In the genomic region with DNA sequence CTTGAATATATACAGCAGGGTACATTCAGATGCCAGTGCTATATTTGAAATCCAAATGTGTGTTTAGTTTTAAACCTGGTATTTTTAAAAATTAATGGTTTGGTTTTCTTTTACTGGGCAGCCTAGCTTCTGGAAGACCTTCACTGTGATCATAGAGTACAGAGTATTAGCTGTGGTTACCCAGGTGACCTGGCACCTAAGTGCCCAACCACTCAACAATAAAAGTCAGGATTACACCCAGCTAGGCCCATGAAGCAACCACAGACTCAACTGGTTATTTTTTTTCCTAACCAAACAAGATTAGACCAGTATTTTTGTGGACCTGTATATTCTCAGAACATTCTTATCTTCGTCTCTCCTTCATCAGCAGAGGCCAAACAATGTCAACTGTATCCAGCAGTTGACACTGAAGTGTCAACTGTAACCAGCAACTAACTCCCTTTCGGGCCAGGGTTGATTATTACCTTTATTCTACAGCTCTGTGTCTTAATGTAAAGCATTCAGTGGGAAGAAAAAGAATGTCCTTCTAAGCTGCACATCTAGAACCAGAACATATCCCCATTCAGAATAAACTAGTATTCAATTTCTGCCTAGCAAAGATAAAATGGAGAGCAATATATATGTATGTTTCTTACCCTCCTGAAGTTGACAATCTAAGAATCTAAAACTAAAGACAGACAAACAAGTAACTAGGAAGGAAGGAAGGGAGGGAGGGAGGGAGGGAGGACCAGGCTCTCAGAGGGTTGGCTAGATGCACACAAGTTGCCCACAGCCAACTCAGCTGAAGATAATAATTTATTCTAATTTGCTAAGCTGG, we compare ENCODE assay signal across 22 cellular contexts.
DNase-seq lines count a peak whose midpoint lies in the region; ATAC-seq, FAIRE-seq and TF ChIP-seq lines count a peak whose summit lies in the region.
"Had no signal": no experiment of that assay in that cellular context is flagged by ENCODE, and none has a peak within 500 bp of the region (broad histone marks: within the 10 kb centered on the region; RNA-seq: fewer than 3 reads in every experiment).

No MANE protein-coding gene starts in this region.

- H3K4me1 Mint-ChIP-seq in T-helper 2 cell treated with Interferon-gamma antibody and Interleukin-4, amounts not matched to agents 5 μg/mL and 100 μg/mL, for 36 hours (ENCODE audit: low read depth): peaks cover 16% of the 10 kb centered on the region
- H3K4me1 Mint-ChIP-seq in stimulated activated memory B cell treated with anti-CD40 and anti-IgM and Interleukin-4, amounts not matched to agents 10 μg/mL and 1 μg/mL and 100 μg/mL, for 72 hours: no peaks in the 10 kb centered on the region
- H3K4me1 Mint-ChIP-seq: CD14-positive monocyte had no signal

- WGBS in K562 (ENCODE audit: insufficient coverage, low coverage, missing lambda C conversion rate): 0% methylated on average over 2 of the region's 2 CpGs
- 29% methylated on average over 1 of the region's 2 CpGs for WGBS in mesenchymal stem cell

- H3K4me3 ChIP-seq in K562: no peak overlapping the region
- H3K4me3 ChIP-seq in mesenchymal stem cell (ENCODE audit: insufficient read depth in 1 of 2, low read depth in 1 of 2, low read length in 2 of 2): peak overlapping the region in 1 of 2 experiments; percentile 52
- no peak overlapping the region for H3K4me3 ChIP-seq in SJCRH30
- H3K4me3 ChIP-seq: PC-9 had no signal

- peak overlapping the region; percentile 36 for H3K27ac Mint-ChIP-seq in T-helper 2 cell treated with Interferon-gamma antibody and Interleukin-4, amounts not matched to agents 5 μg/mL and 100 μg/mL, for 36 hours
- H3K27ac Mint-ChIP-seq in stimulated activated memory B cell treated with anti-CD40 and anti-IgM and Interleukin-4, amounts not matched to agents 10 μg/mL and 1 μg/mL and 100 μg/mL, for 72 hours: no peak overlapping the region
- H3K27ac Mint-ChIP-seq: CD14-positive monocyte had no signal

- H3K9me3 Mint-ChIP-seq in T-helper 2 cell treated with Interferon-gamma antibody and Interleukin-4, amounts not matched to agents 5 μg/mL and 100 μg/mL, for 36 hours: peaks cover 27% of the 10 kb centered on the region
- peaks cover 13% of the 10 kb centered on the region for H3K9me3 Mint-ChIP-seq in stimulated activated memory B cell treated with anti-CD40 and anti-IgM and Interleukin-4, amounts not matched to agents 10 μg/mL and 1 μg/mL and 100 μg/mL, for 72 hours

- TF ChIP-seq CTCF in K562 (IDR thresholded peaks at IDR 0.05 in 2 of 3, conservative IDR thresholded peaks at IDR 0.05 in 1 of 3; ENCODE audit: insufficient read depth in 2 of 3, low read depth in 1 of 3, low read length in 3 of 3): no peak

- H2BK120ac ChIP-seq in mesenchymal stem cell (ENCODE audit: low read depth, low read length): no peak overlapping the region

- BruUV-seq in K562 (replicated peaks; lab: Mats Ljungman, UMichigan): no TSS peak

- H3K18ac ChIP-seq in mesenchymal stem cell (ENCODE audit: low read depth in 1 of 2, low read length in 2 of 2): no peak overlapping the region

- CTCF ChIA-PET in K562 (lab: Yijun Ruan, JAX; ENCODE audit: low intra/inter-chr PET ratio): no interaction called here

- H3K9me3 ChIP-seq in K562 (replicated peaks; ENCODE audit: control insufficient read depth, insufficient read depth, low read depth, low read length) (no peaks in the 10 kb centered on the region; the same call in 1 of the 2 replicates), mesenchymal stem cell (ENCODE audit: control insufficient read depth, low read length) (no peaks in the 10 kb centered on the region), SJCRH30 (replicated peaks) (no peaks in the 10 kb centered on the region)

- H2BK12ac ChIP-seq in mesenchymal stem cell (ENCODE audit: low read length in 2 of 2): no peak overlapping the region

- peak; percentile 51; the same call in 1 of the 2 replicates for TF ChIP-seq EP300 in K562 (IDR thresholded peaks at IDR 0.05; ENCODE audit: low read length)

- H2AFZ ChIP-seq in K562 (ENCODE audit: low read depth, low read length) (peak overlapping the region; percentile 78), mesenchymal stem cell (ENCODE audit: low read depth, low read length) (no peak overlapping the region)
- H2AFZ ChIP-seq: PC-9 had no signal

- ATAC-seq in K562 (peak; percentile 73), GM18520 (IDR thresholded peaks at IDR 0.05; ENCODE audit: unreplicated experiment) (no peak)
- no peak for ATAC-seq in stimulated activated memory B cell treated with anti-CD40 and anti-IgM and Interleukin-4, amounts not matched to agents 10 μg/mL and 1 μg/mL and 100 μg/mL, for 72 hours
- ATAC-seq: HepG2 had no signal

- TF ChIP-seq RAD21 in K562 (CRISPR knock-in tag; conservative IDR thresholded peaks at IDR 0.05 in 1 of 2, IDR thresholded peaks at IDR 0.05 in 1 of 2): no peak

- H3K4ac ChIP-seq in mesenchymal stem cell (ENCODE audit: low read depth in 1 of 2, low read length in 2 of 2): no peak overlapping the region

- no peak overlapping the region for H2BK5ac ChIP-seq in mesenchymal stem cell (ENCODE audit: low read depth, low read length, poor library complexity, severe bottlenecking)

- H3K27me3 Mint-ChIP-seq in T-helper 2 cell treated with Interferon-gamma antibody and Interleukin-4, amounts not matched to agents 5 μg/mL and 100 μg/mL, for 36 hours (ENCODE audit: low read depth): no peaks in the 10 kb centered on the region
- no peaks in the 10 kb centered on the region for H3K27me3 Mint-ChIP-seq in stimulated activated memory B cell treated with anti-CD40 and anti-IgM and Interleukin-4, amounts not matched to agents 10 μg/mL and 1 μg/mL and 100 μg/mL, for 72 hours

- H4K8ac ChIP-seq in mesenchymal stem cell (ENCODE audit: low read length): no peak overlapping the region

- H3K4me1 ChIP-seq in K562 (replicated peaks in 1 of 2; ENCODE audit: control insufficient read depth in 2 of 2, insufficient read depth in 2 of 2, low read length in 2 of 2): peaks cover 4 to 14% of the 10 kb centered on the region in 2 experiments; a peak in 3 of 5 replicates
- no peaks in the 10 kb centered on the region for H3K4me1 ChIP-seq in mesenchymal stem cell (ENCODE audit: control insufficient read depth, insufficient read depth, low read depth, low read length)
- H3K4me1 ChIP-seq in SJCRH30: no peaks in the 10 kb centered on the region

- H4K20me1 ChIP-seq in K562 (replicated peaks; ENCODE audit: control insufficient read depth, insufficient read depth, low read length): no peaks in the 10 kb centered on the region

- peak; percentile 48 for FAIRE-seq in K562 (lab: Jason Lieb, UNC)
- FAIRE-seq: G401.6, GM19239, H1, HepG2 had no signal

- no peak overlapping the region for H3K23ac ChIP-seq in mesenchymal stem cell (ENCODE audit: low read length in 2 of 2)

- no peaks in the 10 kb centered on the region for H3K36me3 ChIP-seq in K562 (ENCODE audit: control insufficient read depth, insufficient read depth, low read length)
- H3K36me3 ChIP-seq in mesenchymal stem cell (ENCODE audit: control insufficient read depth in 1 of 2, insufficient read depth in 2 of 2, low read depth in 1 of 2, low read length in 2 of 2): no peaks in the 10 kb centered on the region
- H3K36me3 ChIP-seq in SJCRH30: no peaks in the 10 kb centered on the region

- H2AK5ac ChIP-seq in mesenchymal stem cell (ENCODE audit: low read length, severe bottlenecking): no peak overlapping the region

- H3K4me2 ChIP-seq in K562 (ENCODE audit: insufficient read depth, low read length) (peak overlapping the region; percentile 52), mesenchymal stem cell (ENCODE audit: low read length, poor library complexity, severe bottlenecking) (no peak overlapping the region)
- H3K4me2 ChIP-seq: PC-9 had no signal

- H3K27me3 ChIP-seq in K562 (ENCODE audit: control insufficient read depth in 2 of 2, insufficient read depth in 2 of 2, low read length in 2 of 2) (no peaks in the 10 kb centered on the region), mesenchymal stem cell (ENCODE audit: control insufficient read depth in 1 of 2, insufficient read depth in 1 of 2, low read length in 2 of 2) (no peaks in the 10 kb centered on the region), SJCRH30 (no peaks in the 10 kb centered on the region; the same call in 1 of the 2 replicates)

- H3K79me1 ChIP-seq in mesenchymal stem cell (replicated peaks; ENCODE audit: low read length, poor library complexity, severe bottlenecking): no peaks in the 10 kb centered on the region

- H3K27ac ChIP-seq in K562 (ENCODE audit: extremely low read depth, low read depth, low read length): peak overlapping the region; percentile 80
- H3K27ac ChIP-seq in mesenchymal stem cell (ENCODE audit: low read length, poor library complexity, severe bottlenecking): no peak overlapping the region
- no peak overlapping the region for H3K27ac ChIP-seq in SJCRH30
- H3K27ac ChIP-seq: 22Rv1, PC-9, RWPE1 had no signal

- DNase-seq in T-helper 2 cell treated with Interferon-gamma antibody and Interleukin-4, amounts not matched to agents 5 μg/mL and 100 μg/mL, for 36 hours (ENCODE audit: low spot score): no peak
- no peak for DNase-seq in T-helper 2 cell
- peak in 2 of 4 experiments; percentile 18 to 62 for DNase-seq in K562 (ENCODE audit: extremely low read depth in 1 of 4, low spot score in 3 of 4)
- DNase-seq in mesenchymal stem cell: no peak
- DNase-seq in NCI-H1436 treated with DMSO at 0.1 percent for 48 hours (lab: John Stamatoyannopoulos, UW): no peak
- DNase-seq in SJCRH30: no peak
- DNase-seq: KG1, NCI-H1417, NCI-H2029, NCI-H345, NCI-H524 treated with DMSO at 0.1 percent for 48 hours, PC-9, SIG-M5 had no signal

- H4K91ac ChIP-seq in mesenchymal stem cell (ENCODE audit: low read length): no peak overlapping the region

- POLR2A ChIA-PET in K562 (lab: Yijun Ruan, JAX): no interaction called here

- H3K9me1 ChIP-seq in K562 (ENCODE audit: control insufficient read depth, insufficient read depth, low read length): no peaks in the 10 kb centered on the region

- intact Hi-C loops in K562 (cut with micrococcal nuclease): loop anchor here (2.0 kb wide), 1 partner anchor 119 kb away; no protein-coding TSS in a partner anchor

- H3K9ac ChIP-seq in K562 (ENCODE audit: insufficient read depth in 1 of 2, low read depth in 2 of 2, low read length in 2 of 2) (peak overlapping the region in 1 of 2 experiments; percentile 15; a peak in 1 of 4 replicates), mesenchymal stem cell (ENCODE audit: low read length) (peak overlapping the region; percentile 29)

- in situ Hi-C loops in K562 (cut with MboI): no loop called here

- no peaks in the 10 kb centered on the region for H3K79me2 ChIP-seq in K562 (ENCODE audit: control insufficient read depth, insufficient read depth, low read length)

- H3K4me3 Mint-ChIP-seq in T-helper 2 cell treated with Interferon-gamma antibody and Interleukin-4, amounts not matched to agents 5 μg/mL and 100 μg/mL, for 36 hours: no peak overlapping the region
- no peak overlapping the region for H3K4me3 Mint-ChIP-seq in stimulated activated memory B cell treated with anti-CD40 and anti-IgM and Interleukin-4, amounts not matched to agents 10 μg/mL and 1 μg/mL and 100 μg/mL, for 72 hours
- H3K4me3 Mint-ChIP-seq: CD14-positive monocyte had no signal

- TF ChIP-seq POLR2A in K562 (conservative IDR thresholded peaks at IDR 0.05): no peak

- no peak overlapping the region for H3K14ac ChIP-seq in mesenchymal stem cell (ENCODE audit: low read length in 2 of 2)

- H3K36me3 Mint-ChIP-seq in T-helper 2 cell treated with Interferon-gamma antibody and Interleukin-4, amounts not matched to agents 5 μg/mL and 100 μg/mL, for 36 hours (ENCODE audit: low read depth): peaks cover 20% of the 10 kb centered on the region
- H3K36me3 Mint-ChIP-seq in stimulated activated memory B cell treated with anti-CD40 and anti-IgM and Interleukin-4, amounts not matched to agents 10 μg/mL and 1 μg/mL and 100 μg/mL, for 72 hours: peaks cover 13% of the 10 kb centered on the region
- H3K36me3 Mint-ChIP-seq: CD14-positive monocyte had no signal

- no peak overlapping the region for H2BK15ac ChIP-seq in mesenchymal stem cell (ENCODE audit: low read depth, poor library complexity, severe bottlenecking)
